8 cellular contexts compared by ENCODE assay signal in genomic region chr20:63101781-63102719, GRCh38.
DNase-seq lines count a peak whose midpoint lies in the region; ATAC-seq, FAIRE-seq and TF ChIP-seq lines count a peak whose summit lies in the region.

No MANE protein-coding gene starts in this region.

- H3K4me3 ChIP-seq in choroid plexus epithelial cell (ENCODE audit: low read depth, low read length), result peak overlapping the region; percentile 59
- H3K4me3 ChIP-seq in HepG2 (replicated peaks in 1 of 3; ENCODE audit: insufficient read depth in 1 of 3, low read depth in 2 of 3, low read length in 3 of 3), result peak overlapping the region; percentile 37 to 67 (median 56); a peak in 5 of 6 replicates

- no peak overlapping the region for H3K9ac ChIP-seq in HepG2 (ENCODE audit: insufficient read depth, low read depth, low read length)

- intact Hi-C loops in HepG2 (cut with micrococcal nuclease; ENCODE audit: unreplicated experiment), result no loop called here

- no peak for TF ChIP-seq RAD21 in HepG2 (CRISPR knock-in tag; IDR thresholded peaks at IDR 0.05)

- peaks cover 17% of the 10 kb centered on the region; the same call in 1 of the 2 replicates for H4K20me1 ChIP-seq in HepG2 (ENCODE audit: insufficient read depth, low read length)

- no peaks in the 10 kb centered on the region for H3K9me3 ChIP-seq in HepG2 (ENCODE audit: low read length)

- in situ Hi-C loops in HepG2 (cut with HindIII; ENCODE audit: extremely low pct_ligation_motif_present, low pct_unique_long_range_greater_than_20kb), result no loop called here

- peaks cover 9% of the 10 kb centered on the region; the same call in 1 of the 2 replicates for H3K4me1 ChIP-seq in HepG2 (ENCODE audit: insufficient read depth, low read length)

- TF ChIP-seq CTCF in choroid plexus epithelial cell (conservative IDR thresholded peaks at IDR 0.05; ENCODE audit: low read depth, low read length), result no peak
- no peak for TF ChIP-seq CTCF in HepG2 (CRISPR knock-in tag; IDR thresholded peaks at IDR 0.05)

- no peak for TF ChIP-seq EP300 in HepG2 (IDR thresholded peaks at IDR 0.05; ENCODE audit: low read depth in 2 of 2, low read length in 2 of 2)
- no peak for TF ChIP-seq EP300 in HepG2 (CRISPR knock-in tag; IDR thresholded peaks at IDR 0.05; ENCODE audit: borderline replicate concordance)

- H3K27me3 ChIP-seq in HepG2 (ENCODE audit: control insufficient read depth in 1 of 2, insufficient read depth in 2 of 2, low read length in 2 of 2), result peaks cover 18 to 58% of the 10 kb centered on the region in 2 experiments

- CTCF ChIA-PET in HepG2 (lab: Yijun Ruan, JAX; ENCODE audit: low intra/inter-chr PET ratio, low total read pairs), result no interaction called here

- H3K36me3 ChIP-seq in HepG2 (replicated peaks in 1 of 2; ENCODE audit: control insufficient read depth in 1 of 2, insufficient read depth in 2 of 2, low read length in 2 of 2), result no peaks in the 10 kb centered on the region

- no peak overlapping the region for H2AFZ ChIP-seq in HepG2 (ENCODE audit: low read length)

- WGBS in HepG2 (ENCODE audit: low lambda C conversion rate), result 2% methylated on average over 84 of the region's 100 CpGs

- DNase-seq in EL (peak; percentile 43), choroid plexus epithelial cell (ENCODE audit: low read depth) (peak; percentile 46), HepG2 (ENCODE audit: low spot score) (no peak)
- peak; percentile 39 for DNase-seq in activated CD4-positive, alpha-beta T cell treated with anti-CD3 and anti-CD28 coated beads for 1 hour
- peak; percentile 44 to 48 for DNase-seq in stimulated activated CD4-positive, alpha-beta T cell treated with anti-CD3 and anti-CD28 coated beads, Interleukin-2, amount 100 ng/mL, for 48 hours

- ATAC-seq in HG03432 (IDR thresholded peaks at IDR 0.05; ENCODE audit: unreplicated experiment) (peak; percentile 60), HepG2 (peak; percentile 41), GM18505 (IDR thresholded peaks at IDR 0.05; ENCODE audit: unreplicated experiment) (no peak), GM18519 (IDR thresholded peaks at IDR 0.05; ENCODE audit: low FRiP score, unreplicated experiment) (no peak)

- POLR2A ChIA-PET in HepG2 (lab: Yijun Ruan, JAX), result no interaction called here

- H3K27ac ChIP-seq in HepG2 (ENCODE audit: extremely low read length, insufficient read depth, low read length), result no peak overlapping the region

- TF ChIP-seq POLR2A in HepG2 (IDR thresholded peaks at IDR 0.05; ENCODE audit: insufficient read depth in 1 of 2, low read depth in 2 of 2, low read length in 2 of 2) (no peak), GM18505 (IDR thresholded peaks at IDR 0.05; ENCODE audit: borderline replicate concordance, extremely low read depth, insufficient read depth, insufficient read length) (no peak)

- H3K79me2 ChIP-seq in HepG2 (ENCODE audit: insufficient read depth, low read length), result no peaks in the 10 kb centered on the region

- no TSS peak for BruUV-seq in HepG2 (replicated peaks; lab: Mats Ljungman, UMichigan)

- FAIRE-seq in HepG2 (lab: Jason Lieb, UNC), result no peak

- H3K4me2 ChIP-seq in HepG2 (ENCODE audit: low read depth, low read length), result peak overlapping the region; percentile 78

TF ChIP-seq in HepG2, 621 proteins besides CTCF, POLR2A, EP300 and RAD21 (continues in another document):
- TF ChIP-seq KIAA2018 (CRISPR knock-in tag; IDR thresholded peaks at IDR 0.05; ENCODE audit: borderline replicate concordance) (no peak), ZNF326 (CRISPR knock-in tag; IDR thresholded peaks at IDR 0.05; ENCODE audit: borderline replicate concordance) (no peak), ZNF615 (CRISPR knock-in tag; IDR thresholded peaks at IDR 0.05; ENCODE audit: borderline replicate concordance) (no peak), AGO1 (IDR thresholded peaks at IDR 0.05; ENCODE audit: low read depth, low read length, poor library complexity, severe bottlenecking) (no peak)

Comparison
In these comparisons a context has a peak if more than half of its experiments do, and no peak if none do; other contexts are left out.
1. ATAC-seq: peak in HG03432 (single experiment) and HepG2 (single experiment); none in GM18505 (single experiment) and GM18519 (single experiment).